ENCODE assay signal across 8 cellular contexts in genomic region chr2:109513749-109514588, GRCh38.
DNase-seq lines count a peak whose midpoint lies in the region; ATAC-seq and TF ChIP-seq lines count a peak whose summit lies in the region.

No MANE protein-coding gene starts in this region.

- peaks cover 0 to 7% (median 4%) of the 10 kb centered on the region in 7 donors for H3K4me1 Mint-ChIP-seq in naive thymus-derived CD4-positive, alpha-beta T cell
- peaks cover 30% of the 10 kb centered on the region for H3K4me1 Mint-ChIP-seq in neural progenitor cell

- H3K4me3 Mint-ChIP-seq in naive thymus-derived CD4-positive, alpha-beta T cell, result no peak overlapping the region
- no peak overlapping the region for H3K4me3 Mint-ChIP-seq in neural progenitor cell

- H3K9me3 Mint-ChIP-seq in naive thymus-derived CD4-positive, alpha-beta T cell, result no peaks in the 10 kb centered on the region
- H3K9me3 Mint-ChIP-seq in neural progenitor cell, result peaks cover 5% of the 10 kb centered on the region

- intact Hi-C loops in naive thymus-derived CD4-positive, alpha-beta T cell (cut with micrococcal nuclease), result loop anchor here (5.0 to 10.0 kb wide), 2 partner anchors 169 to 727 kb away; partner anchors contain the start of gene CCDC138 (in 1 of the 2)

- no peak overlapping the region for H3K4me3 ChIP-seq in BLaER1 treated with 17β-estradiol and CSF1 and Interleukin-3, amounts not matched to agents 10 nM and 100 nM
- no peak overlapping the region for H3K4me3 ChIP-seq in naive thymus-derived CD4-positive, alpha-beta T cell (ENCODE audit: low read length)
- H3K4me3 ChIP-seq in neural progenitor cell, result no peak overlapping the region

- peak; percentile 61 for ATAC-seq in GM19452 (IDR thresholded peaks at IDR 0.05; ENCODE audit: unreplicated experiment)
- ATAC-seq in HG03439 (IDR thresholded peaks at IDR 0.05; ENCODE audit: unreplicated experiment), result peak; percentile 65
- ATAC-seq in naive thymus-derived CD4-positive, alpha-beta T cell, result peak; percentile 3

- H3K36me3 Mint-ChIP-seq in naive thymus-derived CD4-positive, alpha-beta T cell, result no peaks in the 10 kb centered on the region
- no peaks in the 10 kb centered on the region for H3K36me3 Mint-ChIP-seq in neural progenitor cell

- peak overlapping the region; percentile 48 to 92 (median 67) for H3K4me2 ChIP-seq in BLaER1 treated with 17β-estradiol and CSF1 and Interleukin-3, amounts not matched to agents 10 nM and 100 nM
- H3K4me2 ChIP-seq in neural progenitor cell, result no peak overlapping the region

- H3K9ac ChIP-seq in BLaER1 treated with 17β-estradiol and CSF1 and Interleukin-3, amounts not matched to agents 10 nM and 100 nM, result peak overlapping the region in 6 of 11 experiments; percentile 18 to 48 (median 34); a peak in 8 of 22 replicates
- H3K9ac ChIP-seq in neural progenitor cell, result no peak overlapping the region

- peaks cover 0 to 26% (median 0%) of the 10 kb centered on the region in 11 experiments; a peak in 5 of 22 replicates for H4K20me1 ChIP-seq in BLaER1 treated with 17β-estradiol and CSF1 and Interleukin-3, amounts not matched to agents 10 nM and 100 nM
- no peaks in the 10 kb centered on the region for H4K20me1 ChIP-seq in neural progenitor cell (ENCODE audit: low read depth)

- TF ChIP-seq CTCF in neural progenitor cell (IDR thresholded peaks at IDR 0.05), result no peak

- CTCF ChIA-PET in naive thymus-derived CD4-positive, alpha-beta T cell (lab: Charles Lee), result interaction anchor here (0.7 kb wide), 1 partner anchor 386 kb away, joined by 3 read pairs; no protein-coding TSS in a partner anchor

- H3K79me2 ChIP-seq in neural progenitor cell (ENCODE audit: low read depth), result no peaks in the 10 kb centered on the region

- peak overlapping the region in 4 of 11 experiments; percentile 46 to 61 (median 50); a peak in 6 of 22 replicates for H3K27ac ChIP-seq in BLaER1 treated with 17β-estradiol and CSF1 and Interleukin-3, amounts not matched to agents 10 nM and 100 nM
- no peak overlapping the region for H3K27ac ChIP-seq in naive thymus-derived CD4-positive, alpha-beta T cell (ENCODE audit: low read depth, low read length)
- no peak overlapping the region for H3K27ac ChIP-seq in neural progenitor cell

- H3K36me3 ChIP-seq in BLaER1 treated with 17β-estradiol and CSF1 and Interleukin-3, amounts not matched to agents 10 nM and 100 nM, result no peaks in the 10 kb centered on the region
- no peaks in the 10 kb centered on the region for H3K36me3 ChIP-seq in naive thymus-derived CD4-positive, alpha-beta T cell (ENCODE audit: control insufficient read depth in 2 of 3, insufficient read depth in 3 of 3, low read length in 3 of 3)
- H3K36me3 ChIP-seq in neural progenitor cell, result no peaks in the 10 kb centered on the region

- H3K27me3 ChIP-seq in BLaER1 treated with 17β-estradiol and CSF1 and Interleukin-3, amounts not matched to agents 10 nM and 100 nM, result no peaks in the 10 kb centered on the region; a peak in 1 of 22 replicates
- no peaks in the 10 kb centered on the region for H3K27me3 ChIP-seq in naive thymus-derived CD4-positive, alpha-beta T cell (ENCODE audit: control insufficient read depth in 2 of 2, insufficient read depth in 2 of 2, low read length in 2 of 2)
- no peaks in the 10 kb centered on the region for H3K27me3 ChIP-seq in neural progenitor cell

- DNase-seq in brain pericyte (ENCODE audit: low read depth, low spot score), result peak; percentile 29
- DNase-seq in naive thymus-derived CD4-positive, alpha-beta T cell, result no peak
- DNase-seq in 8988T, result no peak
- no peak for DNase-seq in neural progenitor cell (ENCODE audit: low spot score)
- no peak for DNase-seq in NCI-H187 (lab: John Stamatoyannopoulos, UW)

- no peaks in the 10 kb centered on the region for H3K27me3 Mint-ChIP-seq in naive thymus-derived CD4-positive, alpha-beta T cell
- peaks cover 6% of the 10 kb centered on the region for H3K27me3 Mint-ChIP-seq in neural progenitor cell (ENCODE audit: insufficient read depth, low read depth)

- POLR2A ChIA-PET in naive thymus-derived CD4-positive, alpha-beta T cell (lab: Charles Lee), result interaction anchor here (0.7 kb wide), 1 partner anchor 570 kb away, joined by 3 read pairs; no protein-coding TSS in a partner anchor

- no peaks in the 10 kb centered on the region for H3F3A ChIP-seq in neural progenitor cell (ENCODE audit: low read depth)

- H3K9me3 ChIP-seq in BLaER1 treated with 17β-estradiol and CSF1 and Interleukin-3, amounts not matched to agents 10 nM and 100 nM (replicated peaks in 1 of 11), result peaks cover 0 to 4% (median 0%) of the 10 kb centered on the region in 11 experiments; a peak in 2 of 22 replicates
- H3K9me3 ChIP-seq in naive thymus-derived CD4-positive, alpha-beta T cell (ENCODE audit: control insufficient read depth in 2 of 3, low read length in 3 of 3), result no peaks in the 10 kb centered on the region
- H3K9me3 ChIP-seq in neural progenitor cell (ENCODE audit: low read depth), result no peaks in the 10 kb centered on the region

- peaks cover 12 to 99% (median 77%) of the 10 kb centered on the region in 10 experiments for H3K4me1 ChIP-seq in BLaER1 treated with 17β-estradiol and CSF1 and Interleukin-3, amounts not matched to agents 10 nM and 100 nM
- H3K4me1 ChIP-seq in naive thymus-derived CD4-positive, alpha-beta T cell (ENCODE audit: control insufficient read depth in 2 of 2, insufficient read depth in 2 of 2, low read length in 2 of 2), result peaks cover 0 to 2% of the 10 kb centered on the region in 2 donors
- H3K4me1 ChIP-seq in neural progenitor cell, result no peaks in the 10 kb centered on the region

- no peak overlapping the region for H2AFZ ChIP-seq in neural progenitor cell (replicated peaks)

- peak overlapping the region in 1 of 9 donors; percentile 83 for H3K27ac Mint-ChIP-seq in naive thymus-derived CD4-positive, alpha-beta T cell
- H3K27ac Mint-ChIP-seq in neural progenitor cell, result no peak overlapping the region

Comparison
In these comparisons a context has a peak if more than half of its experiments do, and no peak if none do; other contexts are left out.
1. ATAC-seq: peak in every context shown above with its lines; median percentile 65 in HG03439; 61 in GM19452; 3 in naive thymus-derived CD4-positive, alpha-beta T cell.